14 cellular contexts compared by ENCODE assay signal in the genomic region with DNA sequence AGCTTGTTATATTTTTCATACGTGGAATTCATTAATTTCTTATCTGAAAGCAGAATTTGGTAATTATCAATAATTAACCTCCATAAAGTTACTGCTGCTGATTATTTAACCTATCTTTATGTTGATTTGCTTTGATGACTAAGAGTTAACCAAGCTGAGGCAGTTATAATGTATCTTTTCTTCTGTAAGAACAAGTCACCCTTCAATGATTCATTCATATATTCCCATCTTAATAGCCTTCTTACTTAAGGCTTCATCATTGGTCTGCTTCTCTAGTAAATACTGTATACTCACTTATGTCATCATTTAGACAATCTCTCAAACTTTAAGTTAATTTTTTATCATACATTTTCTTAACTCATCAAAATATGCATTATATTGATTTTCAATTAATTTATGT.
"Had no signal": no experiment of that assay in that cellular context is flagged by ENCODE, and none has a peak within 500 bp of the region (broad histone marks: within the 10 kb centered on the region; RNA-seq: fewer than 3 reads in every experiment).

No MANE protein-coding gene starts in this region.

- H3K27ac ChIP-seq: cardiac muscle cell, left ventricle myocardium inferior, right atrium auricular region, stomach, testis had no signal

- H3K4me1 Mint-ChIP-seq: nephron progenitor cell, T-helper 17 cell had no signal

- H3K36me3 ChIP-seq: cardiac muscle cell, left ventricle myocardium inferior, right atrium auricular region, stomach had no signal

- H3K27ac Mint-ChIP-seq: activated T-cell treated with anti-CD3 and anti-CD28 coated beads, Interleukin-2, amount 50 U/mL, for 72 hours; T-helper 17 cell had no signal

- DNase-seq: activated CD4-positive, alpha-beta T cell treated with anti-CD3 and anti-CD28 coated beads, Interleukin-2, amount 50 U/mL, for 4 hours; activated effector memory CD4-positive, alpha-beta T cell treated with anti-CD3 and anti-CD28 coated beads, Interleukin-2, amount 50 U/mL, for 16 hours; activated naive CD4-positive, alpha-beta T cell treated with anti-CD3 and anti-CD28 coated beads, Interleukin-2, amount 50 U/mL, for 16 hours; activated T-cell treated with anti-CD3 and anti-CD28 coated beads, Interleukin-2, amount 50 U/mL, for 72 hours; kidney; left ventricle myocardium inferior; nephron progenitor cell; occipital lobe; stimulated activated CD4-positive, alpha-beta T cell treated with anti-CD3 and anti-CD28 coated beads, Interleukin-2, amount 100 ng/mL, for 24 hours; stomach; T-helper 17 cell; testis had no signal

- H3K27me3 ChIP-seq: cardiac muscle cell, right atrium auricular region, stomach, testis had no signal

- H3K4me3 ChIP-seq: cardiac muscle cell, left ventricle myocardium inferior, right atrium auricular region, stomach, testis had no signal

- H3K4me1 ChIP-seq: left ventricle myocardium inferior, right atrium auricular region, stomach, testis had no signal

- H3K4me3 Mint-ChIP-seq: activated T-cell treated with anti-CD3 and anti-CD28 coated beads, Interleukin-2, amount 50 U/mL, for 72 hours; nephron progenitor cell; T-helper 17 cell had no signal

- ATAC-seq: activated T-cell treated with anti-CD3 and anti-CD28 coated beads, Interleukin-2, amount 50 U/mL, for 72 hours; T-helper 17 cell had no signal

- H3K27me3 Mint-ChIP-seq: T-helper 17 cell had no signal

- H3K9me3 ChIP-seq: stomach, testis had no signal
